Comparison of ENCODE assay signal across 8 cellular contexts in genomic region chr1:246608616-246609376, GRCh38. TPM values are rescaled to one million over a fixed set of nuclear protein-coding genes. Genes with fewer than 3 reads are reported as not detected.
DNase-seq lines count a peak whose midpoint lies in the region; ATAC-seq and TF ChIP-seq lines count a peak whose summit lies in the region.

No MANE protein-coding gene starts in this region.

- peak overlapping the region; percentile 66 to 76 (median 75) for H3K27ac ChIP-seq in transverse colon

- no peak for TF ChIP-seq POLR2A in transverse colon (IDR thresholded peaks at IDR 0.05)

- 30 to 33% methylated on average over 5 to 18 of the region's 18 CpGs for WGBS in transverse colon (ENCODE audit: low coverage in 1 of 2), 2 donors

- H3K4me1 ChIP-seq in mucosa of descending colon (ENCODE audit: low read depth) = peaks cover 10% of the 10 kb centered on the region
- peaks cover 5 to 37% (median 19%) of the 10 kb centered on the region in 4 donors for H3K4me1 ChIP-seq in transverse colon

- H3K27me3 ChIP-seq in transverse colon = no peaks in the 10 kb centered on the region

- intact Hi-C loops in mucosa of descending colon (cut with DNase I, micrococcal nuclease) (no loop called here), transverse colon (cut with DNase I; ENCODE audit: low total_unique reads) (no loop called here)

- H3K9me3 ChIP-seq in mucosa of descending colon (no peaks in the 10 kb centered on the region), transverse colon (no peaks in the 10 kb centered on the region)

- no peak overlapping the region for H3K4me3 ChIP-seq in mucosa of descending colon
- H3K4me3 ChIP-seq in transverse colon = no peak overlapping the region

- ATAC-seq in HG03565 (IDR thresholded peaks at IDR 0.05; ENCODE audit: unreplicated experiment) (peak; percentile 63), SK-N-SH treated with all-trans-retinoic acid at 6 μM for 48 hours (peak; percentile 89), mucosa of descending colon (peak; percentile 98)

- in situ Hi-C loops in transverse colon (cut with MboI; ENCODE audit: low pct_ligation_motif_present in 1 of 4, low pct_unique_long_range_greater_than_20kb in 1 of 4, low sequenced_read_pairs in 3 of 4) = no loop called here

- H3K36me3 ChIP-seq in mucosa of descending colon (ENCODE audit: low read depth) (no peaks in the 10 kb centered on the region), transverse colon (no peaks in the 10 kb centered on the region)

- peak; percentile 54 for TF ChIP-seq EP300 in transverse colon (IDR thresholded peaks at IDR 0.05; ENCODE audit: low read depth)

- DNase-seq in NCI-H1694 treated with DMSO at 0.1 percent for 48 hours (lab: John Stamatoyannopoulos, UW) = peak; percentile 11
- DNase-seq in NCI-H1694 (lab: John Stamatoyannopoulos, UW) = no peak
- DNase-seq in dermis microvascular lymphatic vessel endothelial cell (ENCODE audit: low read depth in 2 of 2) = peak; percentile 98 to 99
- peak; percentile 80 to 83 (median 81) for DNase-seq in mucosa of descending colon
- DNase-seq in transverse colon = peak; percentile 76
- no peak for DNase-seq in medulla oblongata (ENCODE audit: extremely low spot score)

- peak; percentile 7 for TF ChIP-seq CTCF in mucosa of descending colon (IDR thresholded peaks at IDR 0.05)
- peak in 2 of 5 experiments; percentile 30 to 54 for TF ChIP-seq CTCF in transverse colon (IDR thresholded peaks at IDR 0.05)

TF ChIP-seq in SK-N-SH treated with all-trans-retinoic acid at 6 μM for 48 hours, 23 proteins besides CTCF, POLR2A, EP300 and RAD21:
- TF ChIP-seq CSDC2 (CRISPR knock-in tag; IDR thresholded peaks at IDR 0.05) = no peak
- TF ChIP-seq ZNF70 (CRISPR knock-in tag; IDR thresholded peaks at IDR 0.05) = no peak
- no peak for TF ChIP-seq ZFP30 (CRISPR knock-in tag; IDR thresholded peaks at IDR 0.05)
- no peak for TF ChIP-seq PATZ1 (CRISPR knock-in tag; IDR thresholded peaks at IDR 0.05; ENCODE audit: borderline replicate concordance)
- no peak for TF ChIP-seq GLIS3 (CRISPR knock-in tag; IDR thresholded peaks at IDR 0.05)
- TF ChIP-seq TOX (CRISPR knock-in tag; IDR thresholded peaks at IDR 0.05; ENCODE audit: borderline replicate concordance) = no peak
- no peak for TF ChIP-seq BACH2 (CRISPR knock-in tag; IDR thresholded peaks at IDR 0.05; ENCODE audit: borderline replicate concordance)
- TF ChIP-seq PPARA (CRISPR knock-in tag; IDR thresholded peaks at IDR 0.05; ENCODE audit: borderline replicate concordance) = no peak

RNA-seq across cellular contexts. Expression of gene CNST, which starts 42.5 kb away (rescaled TPM):
- total RNA-seq in dermis microvascular lymphatic vessel endothelial cell = 15.9 and 30.5 TPM in 2 replicates
- 10 to 100 TPM; 31.6 to 47.7 (median 44.6) TPM for total RNA-seq in mucosa of descending colon
- total RNA-seq in transverse colon = 10 to 100 TPM; 44.0 to 83.0 (median 53.5) TPM

RNA-seq across cellular contexts. Expression of gene TFB2M, which starts 42.7 kb away (rescaled TPM):
- total RNA-seq in dermis microvascular lymphatic vessel endothelial cell (13.3 and 14.6 TPM in 2 replicates), mucosa of descending colon (10 to 100 TPM; 10.3 to 12.9 (median 10.5) TPM), transverse colon (10 to 100 TPM in 1 of 4 donors, 1 to 10 TPM in 2, under 1 TPM in 1; 0.40 to 12.7 (median 5.5) TPM)

Comparison
In these comparisons a context has a peak if more than half of its experiments do, and no peak if none do; other contexts are left out.
1. DNase-seq: peak in NCI-H1694 treated with DMSO at 0.1 percent for 48 hours (single experiment), dermis microvascular lymphatic vessel endothelial cell (2 of 2), mucosa of descending colon (3 of 3) and transverse colon (single experiment); none in NCI-H1694 (single experiment) and medulla oblongata (single experiment).
2. Peak in every context shown above with its lines, with median percentiles within 50 percentile points of each other: ATAC-seq.